In the genomic region with DNA sequence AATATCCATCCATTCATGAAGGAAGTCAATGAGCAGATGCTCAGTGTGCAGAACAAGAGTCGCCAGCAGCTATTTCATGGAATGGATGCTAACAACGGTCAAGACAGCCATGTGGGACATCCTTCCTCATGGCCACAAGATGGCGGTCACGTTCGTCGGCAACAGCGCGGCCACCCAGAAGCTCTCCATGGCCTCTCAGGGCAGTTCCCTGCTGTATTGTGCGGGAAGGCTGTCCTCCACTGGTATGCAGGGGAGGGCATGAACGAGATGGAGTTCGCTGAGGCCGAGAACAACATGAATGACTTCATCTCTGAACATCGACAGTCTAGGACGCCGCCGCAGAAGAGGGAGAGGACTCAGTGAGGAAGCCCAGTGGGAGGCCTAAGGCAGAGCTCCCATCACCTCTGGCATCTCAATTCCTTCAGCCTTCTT, we compare ENCODE assay signal across 14 cellular contexts.
A peak's percentile ranks its signal among the peaks of the same experiment; 100 is the strongest.
DNase-seq lines count a peak whose midpoint lies in the region; ATAC-seq and TF ChIP-seq lines count a peak whose summit lies in the region.
"Had no signal": no experiment of that assay in that cellular context is flagged by ENCODE, and none has a peak within 500 bp of the region (broad histone marks: within the 10 kb centered on the region; RNA-seq: fewer than 3 reads in every experiment).

No MANE protein-coding gene starts in this region.

- no peak for ATAC-seq in HG03520 (IDR thresholded peaks at IDR 0.05; ENCODE audit: unreplicated experiment)
- no peak for ATAC-seq in omental fat pad (ENCODE audit: low FRiP score)
- ATAC-seq: heart right ventricle, T-cell had no signal

- H3K4me3 ChIP-seq in AG09309 (ENCODE audit: control insufficient read depth, low read depth, low read length): no peak overlapping the region
- H3K4me3 ChIP-seq in choroid plexus epithelial cell (ENCODE audit: low read depth, low read length): no peak overlapping the region
- H3K4me3 ChIP-seq: heart right ventricle had no signal

- DNase-seq in AG09309 (ENCODE audit: low read depth): no peak
- peak; percentile 31 for DNase-seq in NCI-H526 treated with DMSO at 0.1 percent for 48 hours (lab: John Stamatoyannopoulos, UW)
- DNase-seq in choroid plexus epithelial cell (ENCODE audit: low read depth): peak; percentile 26
- no peak for DNase-seq in omental fat pad (ENCODE audit: low spot score)
- no peak for DNase-seq in GM13976 (ENCODE audit: low spot score)
- no peak for DNase-seq in NCI-H2196 (lab: John Stamatoyannopoulos, UW; ENCODE audit: unreplicated experiment)
- DNase-seq: activated CD4-positive, alpha-beta memory T cell treated with anti-CD3 and anti-CD28 coated beads, Interleukin-2, amount 10 ng/mL, durations not matched to agents 7 days and 5 days; CD4-positive, CD25-positive, alpha-beta regulatory T cell; heart right ventricle; mammary epithelial cell; NCI-H345; T-cell had no signal

- peak; percentile 48 for TF ChIP-seq CTCF in AG09309 (IDR thresholded peaks at IDR 0.05; ENCODE audit: control insufficient read depth, insufficient read depth, low read depth, low read length, missing control alignments)
- 0 out of 3 replicates have a peak, but pooled peaks have one; percentile 18 for TF ChIP-seq CTCF in GM12872 (IDR thresholded peaks at IDR 0.05; ENCODE audit: insufficient read depth, low read depth, low read length)
- TF ChIP-seq CTCF in choroid plexus epithelial cell (conservative IDR thresholded peaks at IDR 0.05; ENCODE audit: low read depth, low read length): peak; percentile 28
- TF ChIP-seq CTCF in omental fat pad (IDR thresholded peaks at IDR 0.05): no peak
- TF ChIP-seq CTCF in GM13976 (IDR thresholded peaks at IDR 0.05; ENCODE audit: borderline replicate concordance, control extremely low read depth, extremely low read depth, insufficient read depth, missing control alignments): no peak

- in situ Hi-C loops in GM13976 (cut with MboI; ENCODE audit: low sequenced_read_pairs, unreplicated experiment): no loop called here

Comparison
In these comparisons a context has a peak if more than half of its experiments do, and no peak if none do; other contexts are left out.
1. DNase-seq: peak in NCI-H526 treated with DMSO at 0.1 percent for 48 hours (single experiment) and choroid plexus epithelial cell (single experiment); none in AG09309 (single experiment), omental fat pad (single experiment), GM13976 (single experiment) and NCI-H2196 (single experiment).
2. CTCF ChIP-seq: peak in AG09309 (single experiment), GM12872 (single experiment) and choroid plexus epithelial cell (single experiment); none in omental fat pad (0 of 3) and GM13976 (single experiment).